9 cellular contexts compared by ENCODE assay signal in genomic region chr9:13568851-13569618, GRCh38.
A peak's percentile ranks its signal among the peaks of the same experiment; 100 is the strongest.
DNase-seq lines count a peak whose midpoint lies in the region; ATAC-seq and TF ChIP-seq lines count a peak whose summit lies in the region.
"Had no signal": no experiment of that assay in that cellular context is flagged by ENCODE, and none has a peak within 500 bp of the region (broad histone marks: within the 10 kb centered on the region; RNA-seq: fewer than 3 reads in every experiment).

No MANE protein-coding gene starts in this region.

- peak; percentile 7 for DNase-seq in RPMI7951 (ENCODE audit: low read depth)
- DNase-seq in left ventricle myocardium superior = no peak
- DNase-seq in retinal pigment epithelial cell (ENCODE audit: low read depth) = no peak
- DNase-seq in foreskin keratinocyte = no peak
- no peak for DNase-seq in posterior vena cava (ENCODE audit: low spot score)
- DNase-seq in T-helper 2 cell treated with Interferon-gamma antibody and Interleukin-4, amounts not matched to agents 5 μg/mL and 100 μg/mL, for 36 hours (ENCODE audit: low spot score) = no peak
- DNase-seq: HCEC 1CT had no signal

- H3K4me1 Mint-ChIP-seq in T-helper 2 cell treated with Interferon-gamma antibody and Interleukin-4, amounts not matched to agents 5 μg/mL and 100 μg/mL, for 36 hours (ENCODE audit: low read depth) = no peaks in the 10 kb centered on the region

- H3K9me3 Mint-ChIP-seq in T-helper 2 cell treated with Interferon-gamma antibody and Interleukin-4, amounts not matched to agents 5 μg/mL and 100 μg/mL, for 36 hours = no peaks in the 10 kb centered on the region

- H3K36me3 ChIP-seq in HUES48 (ENCODE audit: control insufficient read depth, insufficient read depth, low read length) = no peaks in the 10 kb centered on the region

- H3K4me1 ChIP-seq in HUES48 (ENCODE audit: control insufficient read depth, insufficient read depth, low read length) (peaks cover 6% of the 10 kb centered on the region), foreskin keratinocyte (no peaks in the 10 kb centered on the region)

- H3K9ac ChIP-seq in HUES48 (ENCODE audit: low read depth, low read length) = peak overlapping the region; percentile 10; the same call in 1 of the 2 replicates

- H3K9me3 ChIP-seq in HUES48 (ENCODE audit: control insufficient read depth, insufficient read depth, low read length) = no peaks in the 10 kb centered on the region

- H3K27me3 ChIP-seq in HUES48 (ENCODE audit: control insufficient read depth, insufficient read depth, low read length) = peaks cover 14% of the 10 kb centered on the region; the same call in 1 of the 2 replicates
- H3K27me3 ChIP-seq in foreskin keratinocyte = no peaks in the 10 kb centered on the region

- H3K27me3 Mint-ChIP-seq in T-helper 2 cell treated with Interferon-gamma antibody and Interleukin-4, amounts not matched to agents 5 μg/mL and 100 μg/mL, for 36 hours (ENCODE audit: low read depth) = no peaks in the 10 kb centered on the region

- H3K36me3 Mint-ChIP-seq in T-helper 2 cell treated with Interferon-gamma antibody and Interleukin-4, amounts not matched to agents 5 μg/mL and 100 μg/mL, for 36 hours (ENCODE audit: low read depth) = no peaks in the 10 kb centered on the region

- TF ChIP-seq CTCF in retinal pigment epithelial cell (conservative IDR thresholded peaks at IDR 0.05; ENCODE audit: low read depth, low read length) (no peak), foreskin keratinocyte (conservative IDR thresholded peaks at IDR 0.05) (no peak)

- intact Hi-C loops in left ventricle myocardium superior (cut with micrococcal nuclease) (loop anchor here (10.0 kb wide), 1 partner anchor 776 kb away; no protein-coding TSS in a partner anchor), posterior vena cava (cut with DNase I) (no loop called here)

- no peak overlapping the region for H3K27ac ChIP-seq in HUES48 (ENCODE audit: low read depth, low read length)
- H3K27ac ChIP-seq in foreskin keratinocyte = no peak overlapping the region

- H3K4me3 ChIP-seq in HUES48 (ENCODE audit: low read depth, low read length) (peak overlapping the region; percentile 64), retinal pigment epithelial cell (ENCODE audit: low read length) (peak overlapping the region; percentile 48)

- H3K4me3 Mint-ChIP-seq in T-helper 2 cell treated with Interferon-gamma antibody and Interleukin-4, amounts not matched to agents 5 μg/mL and 100 μg/mL, for 36 hours = no peak overlapping the region

- ATAC-seq in left ventricle myocardium superior = peak; percentile 47
- no peak for ATAC-seq in foreskin keratinocyte
- ATAC-seq in activated CD4-positive, CD25-positive, alpha-beta regulatory T cell treated with anti-CD3 and anti-CD28 coated beads, Interleukin-2, amount 50 U/mL, for 24 hours = no peak

- no peak overlapping the region for H3K27ac Mint-ChIP-seq in T-helper 2 cell treated with Interferon-gamma antibody and Interleukin-4, amounts not matched to agents 5 μg/mL and 100 μg/mL, for 36 hours
